ENCODE assay signal across 8 cellular contexts in genomic region chr10:98030093-98030821, GRCh38. TPM values are rescaled to one million over a fixed set of nuclear protein-coding genes. Genes with fewer than 3 reads are reported as not detected.
A peak's percentile ranks its signal among the peaks of the same experiment; 100 is the strongest.
DNase-seq lines count a peak whose midpoint lies in the region; ATAC-seq, FAIRE-seq and TF ChIP-seq lines count a peak whose summit lies in the region.

Gene CRTAC1 (minus strand): TSS chr10:98030621. CDS start chr10:98030472, 149 bp downstream.

- H3K9ac ChIP-seq in endocrine pancreas (ENCODE audit: control insufficient read depth, insufficient read depth, low read length): peak within 1 kb of the TSS; percentile 47

- 1 to 4% methylated on average over 15 to 20 of the region's 86 CpGs for WGBS in upper lobe of left lung, 2 donors

- no peaks in the 10 kb centered on the region for H3K4me1 ChIP-seq in endocrine pancreas (ENCODE audit: control insufficient read depth, insufficient read depth, low read length)
- peaks cover 16 to 34% (median 21%) of the 10 kb centered on the region in 4 donors for H3K4me1 ChIP-seq in upper lobe of left lung

- H3K36me3 ChIP-seq in endocrine pancreas (ENCODE audit: control insufficient read depth, insufficient read depth, low read length) (no peaks in the 10 kb centered on the region), upper lobe of left lung (no peaks in the 10 kb centered on the region)

- no peaks in the 10 kb centered on the region for H3K36me3 Mint-ChIP-seq in mesothelial cell of epicardium
- H3K36me3 Mint-ChIP-seq in immature natural killer cell: no peaks in the 10 kb centered on the region

- H3K9me3 Mint-ChIP-seq in mesothelial cell of epicardium: no peaks in the 10 kb centered on the region
- H3K9me3 Mint-ChIP-seq in immature natural killer cell: no peaks in the 10 kb centered on the region

- TF ChIP-seq CTCF in D721Med (IDR thresholded peaks at IDR 0.05; ENCODE audit: insufficient read depth, missing control alignments) (peak; percentile 2), mesothelial cell of epicardium (IDR thresholded peaks at IDR 0.05; ENCODE audit: unreplicated experiment) (no peak), upper lobe of left lung (IDR thresholded peaks at IDR 0.05) (peak in 2 of 6 experiments; percentile 4 to 10)

- H3K27me3 ChIP-seq in endocrine pancreas (ENCODE audit: control insufficient read depth, insufficient read depth, low read length) (peaks cover 10% of the 10 kb centered on the region), upper lobe of left lung (peaks cover 0 to 25% (median 9%) of the 10 kb centered on the region in 4 donors)

- H3K27ac Mint-ChIP-seq in mesothelial cell of epicardium: no peak within 1 kb of the TSS
- H3K27ac Mint-ChIP-seq in immature natural killer cell: no peak within 1 kb of the TSS

- H3K4me3 ChIP-seq in endocrine pancreas (ENCODE audit: control insufficient read depth, insufficient read depth, low read length) (no peak within 1 kb of the TSS), upper lobe of left lung (peak within 1 kb of the TSS; percentile 25 to 55 (median 44))

- H3K4me1 Mint-ChIP-seq in mesothelial cell of epicardium (peaks cover 2% of the 10 kb centered on the region), immature natural killer cell (peaks cover 0 to 1% of the 10 kb centered on the region in 2 donors)

- ATAC-seq in upper lobe of left lung (ENCODE audit: low FRiP score in 2 of 2) (peak; percentile 34 to 85), GM18858 (IDR thresholded peaks at IDR 0.05; ENCODE audit: unreplicated experiment) (no peak), HG02938 (IDR thresholded peaks at IDR 0.05; ENCODE audit: unreplicated experiment) (no peak)

- FAIRE-seq in D721Med (lab: Jason Lieb, UNC): no peak

- peak in 3 of 4 donors; percentile 29 to 95 (median 72) for TF ChIP-seq POLR2A in upper lobe of left lung (IDR thresholded peaks at IDR 0.05)

- TF ChIP-seq EP300 in upper lobe of left lung (IDR thresholded peaks at IDR 0.05): no peak

- H3K4me3 Mint-ChIP-seq in mesothelial cell of epicardium: peak within 1 kb of the TSS; percentile 51
- H3K4me3 Mint-ChIP-seq in immature natural killer cell: no peak within 1 kb of the TSS

- DNase-seq in D721Med (ENCODE audit: insufficient read length, low spot score): peak; percentile 92
- peak; percentile 85 for DNase-seq in NCI-H2171 (lab: John Stamatoyannopoulos, UW)
- peak; percentile 46 to 73 for DNase-seq in mesothelial cell of epicardium (ENCODE audit: low spot score in 2 of 2, unreplicated experiment in 2 of 2)
- peak; percentile 75 to 94 for DNase-seq in upper lobe of left lung
- no peak for DNase-seq in immature natural killer cell

- H3K9me3 ChIP-seq in endocrine pancreas (ENCODE audit: control insufficient read depth, low read length) (no peaks in the 10 kb centered on the region), upper lobe of left lung (no peaks in the 10 kb centered on the region)

- peak within 1 kb of the TSS in 1 of 4 donors; percentile 39 for H3K27ac ChIP-seq in upper lobe of left lung

- H3K27me3 Mint-ChIP-seq in mesothelial cell of epicardium (ENCODE audit: low read depth) (peaks cover 91% of the 10 kb centered on the region), immature natural killer cell (ENCODE audit: low read depth in 3 of 3) (peaks cover 27 to 35% (median 28%) of the 10 kb centered on the region in 3 donors)

RNA-seq across cellular contexts. Expression of gene CRTAC1, which starts in this region (rescaled TPM):
- 0.25 to 0.63 TPM (median 0.49 TPM) in 3 replicates for total RNA-seq in mesothelial cell of epicardium
- total RNA-seq in upper lobe of left lung: 100 to 1,000 TPM in 2 of 6 donors, 10 to 100 TPM in 4; 40.6 to 123 (median 77.3) TPM
- not detected for polyA plus RNA-seq in immature natural killer cell

Comparison
In these comparisons a context has a peak if more than half of its experiments do, and no peak if none do; other contexts are left out.
1. RNA of gene CRTAC1 (total RNA-seq): 40.6 to 123 TPM in upper lobe of left lung; 0.25 to 0.63 TPM in mesothelial cell of epicardium; every median in the first group is over 10 times any median in the second.
2. Peak in DNase-seq in mesothelial cell of epicardium; RNA of the gene not detected or under 1 TPM.
3. DNase-seq: peak in D721Med (single experiment), NCI-H2171 (single experiment) and upper lobe of left lung (2 of 2); none in immature natural killer cell (0 of 3).
4. ATAC-seq: peak in upper lobe of left lung (2 of 2); none in GM18858 (single experiment) and HG02938 (single experiment).